25 cellular contexts compared by ENCODE assay signal in genomic region chr9:112869917-112870316, GRCh38. TPM values are rescaled to one million over a fixed set of nuclear protein-coding genes. Genes with fewer than 3 reads are reported as not detected.
A peak's percentile ranks its signal among the peaks of the same experiment; 100 is the strongest.
DNase-seq lines count a peak whose midpoint lies in the region; ATAC-seq and TF ChIP-seq lines count a peak whose summit lies in the region.
"Had no signal": no experiment of that assay in that cellular context is flagged by ENCODE, and none has a peak within 500 bp of the region (broad histone marks: within the 10 kb centered on the region; RNA-seq: fewer than 3 reads in every experiment).

No MANE protein-coding gene starts in this region.

- H3K4me1 Mint-ChIP-seq in WTC11 (peaks cover 24% of the 10 kb centered on the region), nephron (peaks cover 41% of the 10 kb centered on the region)
- H3K4me1 Mint-ChIP-seq in activated CD4-positive, alpha-beta T cell treated with anti-CD3 and anti-CD28 coated beads, Interleukin-2, amount 10 ng/mL, durations not matched to agents 7 days and 5 days = peaks cover 6% of the 10 kb centered on the region

- H3K27me3 Mint-ChIP-seq in WTC11 (ENCODE audit: low read depth) = no peaks in the 10 kb centered on the region; the same call in 1 of the 2 replicates
- no peaks in the 10 kb centered on the region for H3K27me3 Mint-ChIP-seq in nephron (ENCODE audit: low read depth)
- no peaks in the 10 kb centered on the region for H3K27me3 Mint-ChIP-seq in activated CD4-positive, alpha-beta T cell treated with anti-CD3 and anti-CD28 coated beads, Interleukin-2, amount 10 ng/mL, durations not matched to agents 7 days and 5 days
- H3K27me3 Mint-ChIP-seq: IgD-negative memory B cell had no signal

- H3K4me2 ChIP-seq in BLaER1 = 0 out of 2 replicates have a peak overlapping the region, but pooled peaks have one; percentile 73

- POLR2A ChIA-PET in WTC11 (lab: Charles Lee) = no interaction called here
- POLR2A ChIA-PET in activated CD4-positive, alpha-beta T cell treated with anti-CD3 and anti-CD28 coated beads, Interleukin-2, amount 10 ng/mL, durations not matched to agents 7 days and 5 days (lab: Charles Lee) = no interaction called here

- H3K4me1 ChIP-seq in BLaER1 = peaks cover 28% of the 10 kb centered on the region
- 0 out of 2 replicates have a peak, but pooled peaks cover 3% of the 10 kb centered on the region for H3K4me1 ChIP-seq in HUES48 (ENCODE audit: control insufficient read depth, insufficient read depth, low read length)
- H3K4me1 ChIP-seq: BE2C had no signal

- no peak overlapping the region for H3K9ac ChIP-seq in BLaER1
- no peak overlapping the region for H3K9ac ChIP-seq in HUES48 (ENCODE audit: low read depth, low read length)

- H3K27ac Mint-ChIP-seq in WTC11 (0 out of 2 replicates have a peak overlapping the region, but pooled peaks have one; percentile 9), nephron (peak overlapping the region; percentile 63 to 89 (median 76))
- H3K27ac Mint-ChIP-seq in activated CD4-positive, alpha-beta T cell treated with anti-CD3 and anti-CD28 coated beads, Interleukin-2, amount 10 ng/mL, durations not matched to agents 7 days and 5 days = no peak overlapping the region
- H3K27ac Mint-ChIP-seq: CD8-positive, alpha-beta T cell; HFFc6; IgD-negative memory B cell had no signal

- no peak for TF ChIP-seq CTCF in WTC11 (IDR thresholded peaks at IDR 0.05)
- TF ChIP-seq CTCF in nephron (IDR thresholded peaks at IDR 0.05; ENCODE audit: unreplicated experiment in 3 of 3) = no peak

- CTCF ChIA-PET in WTC11 (lab: Charles Lee) = interaction anchor here (0.7 to 3.0 kb wide), 3 partner anchors 18 to 490 kb away, joined by 4 to 11 read pairs (median 11); partner anchors contain the start of gene HSDL2
- CTCF ChIA-PET in activated CD4-positive, alpha-beta T cell treated with anti-CD3 and anti-CD28 coated beads, Interleukin-2, amount 10 ng/mL, durations not matched to agents 7 days and 5 days (lab: Charles Lee) = no interaction called here

- H3K36me3 Mint-ChIP-seq in WTC11 (peaks cover 10% of the 10 kb centered on the region), nephron (ENCODE audit: low read depth) (peaks cover 35% of the 10 kb centered on the region)
- H3K36me3 Mint-ChIP-seq in activated CD4-positive, alpha-beta T cell treated with anti-CD3 and anti-CD28 coated beads, Interleukin-2, amount 10 ng/mL, durations not matched to agents 7 days and 5 days (ENCODE audit: low read depth) = peaks cover 6% of the 10 kb centered on the region

- ATAC-seq in WTC11 (no peak), GM18519 (IDR thresholded peaks at IDR 0.05; ENCODE audit: low FRiP score, unreplicated experiment) (no peak)
- ATAC-seq: CD8-positive, alpha-beta T cell had no signal

- H3K27me3 ChIP-seq in BLaER1 (no peaks in the 10 kb centered on the region), HUES48 (ENCODE audit: control insufficient read depth, insufficient read depth, low read length) (no peaks in the 10 kb centered on the region)
- H3K27me3 ChIP-seq: BE2C, MG63 had no signal

- no peaks in the 10 kb centered on the region for H3K9me3 ChIP-seq in BLaER1
- H3K9me3 ChIP-seq in HUES48 (ENCODE audit: control insufficient read depth, insufficient read depth, low read length) = no peaks in the 10 kb centered on the region
- H3K9me3 ChIP-seq: BE2C, MG63 had no signal

- H3K4me3 ChIP-seq in BLaER1 = no peak overlapping the region
- H3K4me3 ChIP-seq in HUES48 (ENCODE audit: low read depth, low read length) = no peak overlapping the region
- H3K4me3 ChIP-seq: MG63 had no signal

- H3K36me3 ChIP-seq in BLaER1 = peaks cover 39% of the 10 kb centered on the region
- peaks cover 14% of the 10 kb centered on the region; the same call in 1 of the 2 replicates for H3K36me3 ChIP-seq in HUES48 (ENCODE audit: control insufficient read depth, insufficient read depth, low read length)
- H3K36me3 ChIP-seq: BE2C had no signal

- H3K27ac ChIP-seq in BLaER1 = no peak overlapping the region
- peak overlapping the region; percentile 40 for H3K27ac ChIP-seq in HUES48 (ENCODE audit: low read depth, low read length)
- H3K27ac ChIP-seq: HL-60, RWPE1 had no signal

- no peak overlapping the region for H3K4me3 Mint-ChIP-seq in WTC11
- H3K4me3 Mint-ChIP-seq in nephron = no peak overlapping the region
- H3K4me3 Mint-ChIP-seq in activated CD4-positive, alpha-beta T cell treated with anti-CD3 and anti-CD28 coated beads, Interleukin-2, amount 10 ng/mL, durations not matched to agents 7 days and 5 days = no peak overlapping the region
- H3K4me3 Mint-ChIP-seq: CD8-positive, alpha-beta T cell; HFFc6; IgD-negative memory B cell had no signal

- DNase-seq in WTC11 (ENCODE audit: low spot score) (no peak), NCI-H510A treated with DMSO at 0.1 percent for 48 hours (lab: John Stamatoyannopoulos, UW) (no peak), globus pallidus (ENCODE audit: low spot score) (no peak)
- DNase-seq in activated CD4-positive, alpha-beta T cell treated with anti-CD3 and anti-CD28 coated beads, Interleukin-2, amount 10 ng/mL, durations not matched to agents 7 days and 5 days = no peak
- DNase-seq: BE2C; CD8-positive, alpha-beta T cell; DMS79 treated with DMSO at 0.1 percent for 48 hours; H7; HFFc6; Kasumi-1; MG63; NCI-H1048; NCI-H1436; NCI-H2081; NCI-H774; SIG-M5 had no signal

- no peaks in the 10 kb centered on the region for H4K20me1 ChIP-seq in BLaER1

- H3K9me3 Mint-ChIP-seq in WTC11 (peaks cover 8% of the 10 kb centered on the region; the same call in 1 of the 2 replicates), nephron (no peaks in the 10 kb centered on the region)
- H3K9me3 Mint-ChIP-seq in activated CD4-positive, alpha-beta T cell treated with anti-CD3 and anti-CD28 coated beads, Interleukin-2, amount 10 ng/mL, durations not matched to agents 7 days and 5 days = no peaks in the 10 kb centered on the region
- H3K9me3 Mint-ChIP-seq: CD8-positive, alpha-beta T cell; IgD-negative memory B cell had no signal

TF ChIP-seq in WTC11, 78 proteins besides CTCF, POLR2A, EP300 and RAD21:
- no peak for TF ChIP-seq NFE2L1 (CRISPR knock-in tag; IDR thresholded peaks at IDR 0.05)
- TF ChIP-seq E2F5 (CRISPR knock-in tag; IDR thresholded peaks at IDR 0.05) = no peak
- no peak for TF ChIP-seq ZNF416 (CRISPR knock-in tag; IDR thresholded peaks at IDR 0.05)

RNA-seq across cellular contexts. Expression of gene SLC46A2, which starts 20.8 kb away (rescaled TPM):
- total RNA-seq in WTC11 (2021) = 0.07 TPM in 1 of 3 replicates, not detected in the others
- total RNA-seq in activated CD4-positive, alpha-beta T cell treated with anti-CD3 and anti-CD28 coated beads, Interleukin-2, amount 10 ng/mL, durations not matched to agents 7 days and 5 days = not detected
- total RNA-seq: CD8-positive, alpha-beta T cell; H7; HFFc6; HT1080; NCI-H460 had no signal
